ENCODE assay signal across 8 cellular contexts in the genomic region with DNA sequence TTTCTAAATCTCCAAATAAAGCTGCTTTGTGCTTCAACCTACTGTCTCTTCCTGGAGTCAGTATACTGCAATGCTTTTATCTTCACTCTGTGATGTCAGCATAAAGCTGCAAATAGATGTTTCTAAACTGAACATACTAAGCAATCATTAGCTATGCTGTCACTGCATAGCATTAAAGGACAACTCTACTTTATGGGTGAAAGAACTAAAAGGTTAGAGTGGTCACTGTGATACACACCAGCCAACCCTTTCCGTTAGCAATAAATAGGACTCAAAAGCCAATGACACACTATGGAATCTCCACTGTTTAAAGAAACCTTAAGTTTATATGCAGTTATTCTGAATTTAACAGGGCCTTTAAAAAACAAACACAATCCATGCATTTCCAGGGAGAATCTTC. TPM values are rescaled to one million over a fixed set of nuclear protein-coding genes. Genes with fewer than 3 reads are reported as not detected.
DNase-seq lines count a peak whose midpoint lies in the region; ATAC-seq and TF ChIP-seq lines count a peak whose summit lies in the region.

No MANE protein-coding gene starts in this region.

- H3K27me3 ChIP-seq in Caco-2 (replicated peaks; ENCODE audit: control insufficient read depth, insufficient read depth, low read length), result no peaks in the 10 kb centered on the region
- peaks cover 17% of the 10 kb centered on the region for H3K27me3 ChIP-seq in NT2/D1 (ENCODE audit: insufficient read depth, insufficient read length)
- no peaks in the 10 kb centered on the region for H3K27me3 ChIP-seq in endocrine pancreas (ENCODE audit: control insufficient read depth, insufficient read depth, low read length)
- no peaks in the 10 kb centered on the region for H3K27me3 ChIP-seq in ovary

- no peaks in the 10 kb centered on the region for H3K27me3 Mint-ChIP-seq in Caco-2 (ENCODE audit: insufficient read depth, unreplicated experiment)

- peak overlapping the region; percentile 100 for H3K4me3 Mint-ChIP-seq in Caco-2 (ENCODE audit: unreplicated experiment)

- intact Hi-C loops in Caco-2 (cut with micrococcal nuclease; ENCODE audit: unreplicated experiment) (no loop called here), ovary (cut with DNase I) (loop anchor here in 1 of 4 donors (10.0 kb wide), 1 partner anchor 93 kb away; no protein-coding TSS in a partner anchor)

- CTCF ChIA-PET in Caco-2 (lab: Charles Lee), result no interaction called here

- H3K36me3 Mint-ChIP-seq in Caco-2 (ENCODE audit: insufficient read depth, unreplicated experiment), result peaks cover 27% of the 10 kb centered on the region

- WGBS in ovary, 3 donors, result 12 to 15% (median 14%) methylated on average over 1 of the region's 1 CpG

- no peak for TF ChIP-seq POLR2A in ovary (IDR thresholded peaks at IDR 0.05)

- no TSS peak for BruUV-seq in Caco-2 (replicated peaks; lab: Mats Ljungman, UMichigan)

- DNase-seq in Caco-2, result no peak
- no peak for DNase-seq in NT2/D1 (ENCODE audit: low read depth, low spot score)
- DNase-seq in ovary, result no peak
- DNase-seq in NCI-H2196 (lab: John Stamatoyannopoulos, UW; ENCODE audit: unreplicated experiment), result no peak
- DNase-seq in SHP77 treated with DMSO at 0.1 percent for 48 hours (lab: John Stamatoyannopoulos, UW), result no peak

- peaks cover 5% of the 10 kb centered on the region for H3K9me3 Mint-ChIP-seq in Caco-2 (ENCODE audit: unreplicated experiment)

- TF ChIP-seq CTCF in Caco-2 (IDR thresholded peaks at IDR 0.05; ENCODE audit: insufficient read depth in 1 of 2, low read depth in 1 of 2, low read length in 1 of 2, severe bottlenecking in 1 of 2, unreplicated experiment in 1 of 2) (no peak), ovary (IDR thresholded peaks at IDR 0.05) (no peak)

- H3K27ac ChIP-seq in ovary, result peak overlapping the region in 1 of 2 donors; percentile 90

- peaks cover 4% of the 10 kb centered on the region for H3K4me1 Mint-ChIP-seq in Caco-2 (ENCODE audit: low read depth, unreplicated experiment)

- ATAC-seq in HG02623 (IDR thresholded peaks at IDR 0.05; ENCODE audit: unreplicated experiment) (no peak), HG03439 (IDR thresholded peaks at IDR 0.05; ENCODE audit: unreplicated experiment) (no peak)

- H3K27ac Mint-ChIP-seq in Caco-2 (ENCODE audit: unreplicated experiment), result peak overlapping the region; percentile 100

- peaks cover 11% of the 10 kb centered on the region for H3K9me3 ChIP-seq in Caco-2
- peaks cover 21% of the 10 kb centered on the region for H3K9me3 ChIP-seq in NT2/D1 (ENCODE audit: insufficient read depth, low read length)
- H3K9me3 ChIP-seq in endocrine pancreas (ENCODE audit: control insufficient read depth, low read length), result no peaks in the 10 kb centered on the region
- peaks cover 0 to 3% of the 10 kb centered on the region in 2 donors for H3K9me3 ChIP-seq in ovary

- H3K4me3 ChIP-seq in Caco-2 (ENCODE audit: low read depth, low read length) (peak overlapping the region; percentile 79), NT2/D1 (ENCODE audit: insufficient read length, low read depth) (no peak overlapping the region), endocrine pancreas (ENCODE audit: control insufficient read depth, insufficient read depth, low read length) (peak overlapping the region; percentile 99), ovary (peak overlapping the region; percentile 97)

- H3K36me3 ChIP-seq in Caco-2 (ENCODE audit: control insufficient read depth, insufficient read depth, low read length) (peaks cover 1% of the 10 kb centered on the region; the same call in 1 of the 2 replicates), NT2/D1 (ENCODE audit: insufficient read depth, insufficient read length, low read length) (peaks cover 2% of the 10 kb centered on the region), endocrine pancreas (ENCODE audit: control insufficient read depth, insufficient read depth, low read length) (no peaks in the 10 kb centered on the region), ovary (no peaks in the 10 kb centered on the region)

- peak overlapping the region; percentile 44 for H3K9ac ChIP-seq in NT2/D1 (ENCODE audit: insufficient read length, low read depth)
- H3K9ac ChIP-seq in endocrine pancreas (ENCODE audit: control insufficient read depth, insufficient read depth, low read length), result no peak overlapping the region

- POLR2A ChIA-PET in Caco-2 (lab: Charles Lee), result no interaction called here

- TF ChIP-seq EP300 in ovary (IDR thresholded peaks at IDR 0.05), result no peak

- H3K4me1 ChIP-seq in Caco-2 (peaks cover 11% of the 10 kb centered on the region), NT2/D1 (ENCODE audit: insufficient read depth, insufficient read length) (no peaks in the 10 kb centered on the region), endocrine pancreas (ENCODE audit: control insufficient read depth, insufficient read depth, low read length) (peaks cover 10% of the 10 kb centered on the region), ovary (ENCODE audit: insufficient read depth) (no peaks in the 10 kb centered on the region)

RNA-seq across cellular contexts. Expression of a gene that starts 1.8 kb away (rescaled TPM):
- total RNA-seq in Caco-2 (2022), result 26.3 and 30.4 TPM in 2 replicates
- total RNA-seq in ovary, result 10 to 100 TPM; 15.7 to 31.2 (median 18.6) TPM
- 10 to 100 TPM in 1 of 2 donors, 1 to 10 TPM in 1; 4.4 to 10.1 TPM for polyA plus RNA-seq in ovary

RNA-seq across cellular contexts. Expression of a gene that starts 6.9 kb away (rescaled TPM):
- total RNA-seq in Caco-2 (2022), result 0.14 TPM in 1 of 2 replicates, not detected in the other
- total RNA-seq in ovary, result 1 to 10 TPM in 2 of 7 donors, under 1 TPM in 5; 0.36 to 1.4 (median 0.70) TPM
- under 1 TPM; 0.17 to 0.48 TPM for polyA plus RNA-seq in ovary
